ENCODE assay signal across 20 cellular contexts in genomic region chr18:25605322-25605721, GRCh38.
DNase-seq lines count a peak whose midpoint lies in the region; ATAC-seq and TF ChIP-seq lines count a peak whose summit lies in the region.
"Had no signal": no experiment of that assay in that cellular context is flagged by ENCODE, and none has a peak within 500 bp of the region (broad histone marks: within the 10 kb centered on the region; RNA-seq: fewer than 3 reads in every experiment).

No MANE protein-coding gene starts in this region.

- no peak overlapping the region for H3K23ac ChIP-seq in trophoblast cell (ENCODE audit: low read length)

- no peaks in the 10 kb centered on the region for H3K36me3 ChIP-seq in ectodermal cell (ENCODE audit: control insufficient read depth, insufficient read depth, low read length)
- no peaks in the 10 kb centered on the region for H3K36me3 ChIP-seq in trophoblast cell (ENCODE audit: control insufficient read depth in 1 of 2, insufficient read depth in 2 of 2, low read length in 2 of 2)
- H3K36me3 ChIP-seq in SJCRH30 = no peaks in the 10 kb centered on the region
- H3K36me3 ChIP-seq: HAP-1 had no signal

- no peak overlapping the region for H2BK12ac ChIP-seq in trophoblast cell (ENCODE audit: low read length)

- DNase-seq in NOMO-1 (lab: John Stamatoyannopoulos, UW; ENCODE audit: unreplicated experiment in 2 of 2) (peak; percentile 46 to 55), nephron progenitor cell (peak; percentile 26), trophoblast cell (no peak), SJCRH30 (no peak), activated gamma-delta T cell (lab: John Stamatoyannopoulos, UW) (no peak)
- DNase-seq: CD4-positive, CD25-positive, alpha-beta regulatory T cell; EL; KG1; MV-4-11; NCI-H1105 treated with DMSO at 0.1 percent for 48 hours; NCI-H2081; NCI-H2171; NCI-H345; NCI-H526 treated with DMSO at 0.1 percent for 48 hours; SIG-M5 had no signal

- peaks cover 6% of the 10 kb centered on the region for H3K4me1 ChIP-seq in ectodermal cell (ENCODE audit: control insufficient read depth, insufficient read depth, low read length)
- H3K4me1 ChIP-seq in trophoblast cell (ENCODE audit: control insufficient read depth in 1 of 2, insufficient read depth in 2 of 2, low read length in 2 of 2) = no peaks in the 10 kb centered on the region
- peaks cover 3% of the 10 kb centered on the region; the same call in 1 of the 2 replicates for H3K4me1 ChIP-seq in SJCRH30
- H3K4me1 ChIP-seq: HAP-1 had no signal

- H3K9me3 ChIP-seq in ectodermal cell (ENCODE audit: control insufficient read depth, low read length) (no peaks in the 10 kb centered on the region), trophoblast cell (ENCODE audit: insufficient read depth, low read depth, low read length) (no peaks in the 10 kb centered on the region), SJCRH30 (replicated peaks) (no peaks in the 10 kb centered on the region; the same call in 1 of the 2 replicates)
- H3K9me3 ChIP-seq: HAP-1 had no signal

- no peak overlapping the region for H4K12ac ChIP-seq in trophoblast cell (ENCODE audit: low read depth, low read length)

- H3K18ac ChIP-seq in trophoblast cell (ENCODE audit: low read length) = no peak overlapping the region

- H3K36me3 Mint-ChIP-seq in nephron progenitor cell (ENCODE audit: low read depth) = no peaks in the 10 kb centered on the region
- H3K36me3 Mint-ChIP-seq: CD4-positive, CD25-positive, alpha-beta regulatory T cell had no signal

- ATAC-seq in GM18873 (IDR thresholded peaks at IDR 0.05; ENCODE audit: low FRiP score, unreplicated experiment) = no peak
- ATAC-seq: SK-N-SH treated with all-trans-retinoic acid at 6 μM for 48 hours had no signal

- no peak overlapping the region for H4K91ac ChIP-seq in trophoblast cell (ENCODE audit: low read depth, low read length)

- no peak overlapping the region for H3K9ac ChIP-seq in trophoblast cell (ENCODE audit: low read length)

- H3K79me1 ChIP-seq in trophoblast cell (ENCODE audit: low read length) = no peaks in the 10 kb centered on the region

- no peak overlapping the region for H3K14ac ChIP-seq in trophoblast cell (ENCODE audit: low read length)

- no peaks in the 10 kb centered on the region for H3K79me2 ChIP-seq in trophoblast cell (ENCODE audit: control insufficient read depth, insufficient read depth, low read length, poor library complexity)

- no peak overlapping the region for H2AFZ ChIP-seq in trophoblast cell (ENCODE audit: insufficient read depth, low read length, poor library complexity)

- TF ChIP-seq CTCF in nephron progenitor cell (IDR thresholded peaks at IDR 0.05) = no peak

- H3K27ac ChIP-seq in ectodermal cell (ENCODE audit: insufficient read depth, low read depth, low read length, poor library complexity, severe bottlenecking) (peak overlapping the region; percentile 29), trophoblast cell (ENCODE audit: low read depth, low read length) (no peak overlapping the region), SJCRH30 (no peak overlapping the region)
- H3K27ac ChIP-seq: HL-60 had no signal

- H3K9me3 Mint-ChIP-seq in nephron progenitor cell = peaks cover 8% of the 10 kb centered on the region

- peak overlapping the region; percentile 56 for H3K4me3 Mint-ChIP-seq in nephron progenitor cell
- H3K4me3 Mint-ChIP-seq: CD4-positive, CD25-positive, alpha-beta regulatory T cell had no signal

- peak overlapping the region; percentile 14 for H3K27ac Mint-ChIP-seq in nephron progenitor cell
- H3K27ac Mint-ChIP-seq: CD4-positive, CD25-positive, alpha-beta regulatory T cell had no signal

- H3K4me1 Mint-ChIP-seq in nephron progenitor cell = peaks cover 27% of the 10 kb centered on the region
- H3K4me1 Mint-ChIP-seq: CD4-positive, CD25-positive, alpha-beta regulatory T cell had no signal

- no peak overlapping the region for H3K4ac ChIP-seq in trophoblast cell (ENCODE audit: low read depth, low read length)

- peak overlapping the region; percentile 5 for H3K4me2 ChIP-seq in trophoblast cell (ENCODE audit: low read length)

- H2BK120ac ChIP-seq in trophoblast cell (ENCODE audit: insufficient read depth, low read length, poor library complexity) = no peak overlapping the region

- H3K27me3 ChIP-seq in ectodermal cell (ENCODE audit: control insufficient read depth, insufficient read depth, low read length, poor library complexity, severe bottlenecking) (no peaks in the 10 kb centered on the region), trophoblast cell (ENCODE audit: insufficient read depth, low read length) (no peaks in the 10 kb centered on the region), SJCRH30 (no peaks in the 10 kb centered on the region)

- H4K8ac ChIP-seq in trophoblast cell (ENCODE audit: low read depth, low read length) = no peak overlapping the region

- H2AK5ac ChIP-seq in trophoblast cell (ENCODE audit: low read length) = no peak overlapping the region

- 61 to 71% methylated on average over 4 of the region's 4 CpGs for WGBS in ectodermal cell, 2 experiments
- no CpG with 5 or more reads among the region's 4 CpGs for WGBS in trophoblast cell (ENCODE audit: extremely low coverage, insufficient coverage, insufficient read length)

- peaks cover 3% of the 10 kb centered on the region for H3K27me3 Mint-ChIP-seq in nephron progenitor cell (ENCODE audit: low read depth, poor library complexity)

- H3K4me3 ChIP-seq in ectodermal cell (ENCODE audit: insufficient read depth, low read depth, low read length) (no peak overlapping the region), trophoblast cell (ENCODE audit: low read depth, low read length) (no peak overlapping the region), SJCRH30 (no peak overlapping the region)
- H3K4me3 ChIP-seq: HAP-1 had no signal

- H2BK5ac ChIP-seq in trophoblast cell (ENCODE audit: low read depth, low read length, poor library complexity) = no peak overlapping the region

Comparison
In these comparisons a context has a peak if more than half of its experiments do, and no peak if none do; other contexts are left out.
1. DNase-seq: peak in NOMO-1 (2 of 2) and nephron progenitor cell (single experiment); none in trophoblast cell (0 of 2), SJCRH30 (0 of 2) and activated gamma-delta T cell (single experiment).